1 cellular context compared by ENCODE assay signal in genomic region chr17:31308372-31308905, GRCh38.
A peak's percentile ranks its signal among the peaks of the same experiment; 100 is the strongest.
TF ChIP-seq lines count a peak whose summit lies in the region.

No MANE protein-coding gene starts in this region.

TF ChIP-seq in K562, 482 proteins besides CTCF, POLR2A, EP300 and RAD21 (continued from another document and continues in another):
- TF ChIP-seq ARID2 (IDR thresholded peaks at IDR 0.05) = 0 out of 2 replicates have a peak, but pooled peaks have one; percentile 20
- TF ChIP-seq MTA2 (IDR thresholded peaks at IDR 0.05; ENCODE audit: low read depth) = peak; percentile 40; the same call in 1 of the 2 replicates
- TF ChIP-seq ZNF324 (CRISPR knock-in tag; IDR thresholded peaks at IDR 0.05) = no peak
- TF ChIP-seq, protein P1, sequence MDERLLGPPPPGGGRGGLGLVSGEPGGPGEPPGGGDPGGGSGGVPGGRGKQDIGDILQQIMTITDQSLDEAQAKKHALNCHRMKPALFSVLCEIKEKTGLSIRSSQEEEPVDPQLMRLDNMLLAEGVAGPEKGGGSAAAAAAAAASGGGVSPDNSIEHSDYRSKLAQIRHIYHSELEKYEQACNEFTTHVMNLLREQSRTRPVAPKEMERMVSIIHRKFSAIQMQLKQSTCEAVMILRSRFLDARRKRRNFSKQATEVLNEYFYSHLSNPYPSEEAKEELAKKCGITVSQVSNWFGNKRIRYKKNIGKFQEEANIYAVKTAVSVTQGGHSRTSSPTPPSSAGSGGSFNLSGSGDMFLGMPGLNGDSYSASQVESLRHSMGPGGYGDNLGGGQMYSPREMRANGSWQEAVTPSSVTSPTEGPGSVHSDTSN (CRISPR knock-in tag; IDR thresholded peaks at IDR 0.05; ENCODE audit: low read depth) = no peak
- TF ChIP-seq, protein P1 (tag; conservative IDR thresholded peaks at IDR 0.05; ENCODE audit: low read depth) = no peak
- no peak for TF ChIP-seq SETDB1 (IDR thresholded peaks at IDR 0.05; ENCODE audit: low read length)
- TF ChIP-seq, protein P2, sequence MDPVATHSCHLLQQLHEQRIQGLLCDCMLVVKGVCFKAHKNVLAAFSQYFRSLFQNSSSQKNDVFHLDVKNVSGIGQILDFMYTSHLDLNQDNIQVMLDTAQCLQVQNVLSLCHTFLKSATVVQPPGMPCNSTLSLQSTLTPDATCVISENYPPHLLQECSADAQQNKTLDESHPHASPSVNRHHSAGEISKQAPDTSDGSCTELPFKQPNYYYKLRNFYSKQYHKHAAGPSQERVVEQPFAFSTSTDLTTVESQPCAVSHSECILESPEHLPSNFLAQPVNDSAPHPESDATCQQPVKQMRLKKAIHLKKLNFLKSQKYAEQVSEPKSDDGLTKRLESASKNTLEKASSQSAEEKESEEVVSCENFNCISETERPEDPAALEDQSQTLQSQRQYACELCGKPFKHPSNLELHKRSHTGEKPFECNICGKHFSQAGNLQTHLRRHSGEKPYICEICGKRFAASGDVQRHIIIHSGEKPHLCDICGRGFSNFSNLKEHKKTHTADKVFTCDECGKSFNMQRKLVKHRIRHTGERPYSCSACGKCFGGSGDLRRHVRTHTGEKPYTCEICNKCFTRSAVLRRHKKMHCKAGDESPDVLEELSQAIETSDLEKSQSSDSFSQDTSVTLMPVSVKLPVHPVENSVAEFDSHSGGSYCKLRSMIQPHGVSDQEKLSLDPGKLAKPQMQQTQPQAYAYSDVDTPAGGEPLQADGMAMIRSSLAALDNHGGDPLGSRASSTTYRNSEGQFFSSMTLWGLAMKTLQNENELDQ (CRISPR knock-in tag; IDR thresholded peaks at IDR 0.05; ENCODE audit: borderline replicate concordance) = no peak
- TF ChIP-seq ZNF175 (CRISPR knock-in tag; IDR thresholded peaks at IDR 0.05; ENCODE audit: low read depth) = no peak
- peak; percentile 54; the same call in 1 of the 2 replicates for TF ChIP-seq KLF16 (IDR thresholded peaks at IDR 0.05)
- TF ChIP-seq NR2F6 (CRISPR knock-in tag; IDR thresholded peaks at IDR 0.05) = no peak
- no peak for TF ChIP-seq ARHGAP35 (IDR thresholded peaks at IDR 0.05; ENCODE audit: partially characterized antibody)
- TF ChIP-seq KLF10 (CRISPR knock-in tag; IDR thresholded peaks at IDR 0.05) = no peak
- no peak for TF ChIP-seq FOXA3 (CRISPR knock-in tag; conservative IDR thresholded peaks at IDR 0.05 in 1 of 2, IDR thresholded peaks at IDR 0.05 in 1 of 2)
- TF ChIP-seq ZNF57 (CRISPR knock-in tag; IDR thresholded peaks at IDR 0.05) = no peak
- no peak for TF ChIP-seq ZKSCAN8 (CRISPR knock-in tag; IDR thresholded peaks at IDR 0.05)
- TF ChIP-seq MXI1 (IDR thresholded peaks at IDR 0.05; ENCODE audit: low read depth, low read length) = no peak
- TF ChIP-seq CXXC5 (CRISPR knock-in tag; IDR thresholded peaks at IDR 0.05) = 0 out of 2 replicates have a peak, but pooled peaks have one; percentile 36
- no peak for TF ChIP-seq GTF2F1 (IDR thresholded peaks at IDR 0.05; ENCODE audit: low read depth, low read length)
- TF ChIP-seq HDGF (IDR thresholded peaks at IDR 0.05) = no peak
- TF ChIP-seq SIN3A (IDR thresholded peaks at IDR 0.05; ENCODE audit: borderline replicate concordance in 2 of 2, control insufficient read depth in 1 of 2, low read depth in 2 of 2, low read length in 2 of 2) = no peak
- no peak for TF ChIP-seq EGR1 (conservative IDR thresholded peaks at IDR 0.05)
- no peak for TF ChIP-seq KDM5B (IDR thresholded peaks at IDR 0.05; ENCODE audit: insufficient replicate concordance, low read depth, low read length)
- TF ChIP-seq, protein P3, sequence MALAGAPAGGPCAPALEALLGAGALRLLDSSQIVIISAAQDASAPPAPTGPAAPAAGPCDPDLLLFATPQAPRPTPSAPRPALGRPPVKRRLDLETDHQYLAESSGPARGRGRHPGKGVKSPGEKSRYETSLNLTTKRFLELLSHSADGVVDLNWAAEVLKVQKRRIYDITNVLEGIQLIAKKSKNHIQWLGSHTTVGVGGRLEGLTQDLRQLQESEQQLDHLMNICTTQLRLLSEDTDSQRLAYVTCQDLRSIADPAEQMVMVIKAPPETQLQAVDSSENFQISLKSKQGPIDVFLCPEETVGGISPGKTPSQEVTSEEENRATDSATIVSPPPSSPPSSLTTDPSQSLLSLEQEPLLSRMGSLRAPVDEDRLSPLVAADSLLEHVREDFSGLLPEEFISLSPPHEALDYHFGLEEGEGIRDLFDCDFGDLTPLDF (CRISPR knock-in tag; IDR thresholded peaks at IDR 0.05) = no peak
- no peak for TF ChIP-seq CBX8 (IDR thresholded peaks at IDR 0.05; ENCODE audit: borderline replicate concordance, extremely low read depth, low read depth, low read length, poor library complexity, severe bottlenecking)
- no peak for TF ChIP-seq ZBTB8A (IDR thresholded peaks at IDR 0.05; ENCODE audit: partially characterized antibody)
- no peak for TF ChIP-seq IRF9 (tag; IDR thresholded peaks at IDR 0.05)
- no peak for TF ChIP-seq FOXK2 (conservative IDR thresholded peaks at IDR 0.05 in 1 of 2, IDR thresholded peaks at IDR 0.05 in 1 of 2; ENCODE audit: low read depth in 2 of 2)
- TF ChIP-seq KLF13 (tag; IDR thresholded peaks at IDR 0.05; ENCODE audit: borderline replicate concordance, low read depth) = no peak
- no peak for TF ChIP-seq E2F8 (IDR thresholded peaks at IDR 0.05; ENCODE audit: low read depth, partially characterized antibody)
- TF ChIP-seq CBFA2T3 (IDR thresholded peaks at IDR 0.05) = peak; percentile 92
- TF ChIP-seq, protein P4, sequence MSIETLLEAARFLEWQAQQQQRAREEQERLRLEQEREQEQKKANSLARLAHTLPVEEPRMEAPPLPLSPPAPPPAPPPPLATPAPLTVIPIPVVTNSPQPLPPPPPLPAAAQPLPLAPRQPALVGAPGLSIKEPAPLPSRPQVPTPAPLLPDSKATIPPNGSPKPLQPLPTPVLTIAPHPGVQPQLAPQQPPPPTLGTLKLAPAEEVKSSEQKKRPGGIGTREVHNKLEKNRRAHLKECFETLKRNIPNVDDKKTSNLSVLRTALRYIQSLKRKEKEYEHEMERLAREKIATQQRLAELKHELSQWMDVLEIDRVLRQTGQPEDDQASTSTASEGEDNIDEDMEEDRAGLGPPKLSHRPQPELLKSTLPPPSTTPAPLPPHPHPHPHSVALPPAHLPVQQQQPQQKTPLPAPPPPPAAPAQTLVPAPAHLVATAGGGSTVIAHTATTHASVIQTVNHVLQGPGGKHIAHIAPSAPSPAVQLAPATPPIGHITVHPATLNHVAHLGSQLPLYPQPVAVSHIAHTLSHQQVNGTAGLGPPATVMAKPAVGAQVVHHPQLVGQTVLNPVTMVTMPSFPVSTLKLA (conservative IDR thresholded peaks at IDR 0.05) = no peak
- TF ChIP-seq, protein P5, sequence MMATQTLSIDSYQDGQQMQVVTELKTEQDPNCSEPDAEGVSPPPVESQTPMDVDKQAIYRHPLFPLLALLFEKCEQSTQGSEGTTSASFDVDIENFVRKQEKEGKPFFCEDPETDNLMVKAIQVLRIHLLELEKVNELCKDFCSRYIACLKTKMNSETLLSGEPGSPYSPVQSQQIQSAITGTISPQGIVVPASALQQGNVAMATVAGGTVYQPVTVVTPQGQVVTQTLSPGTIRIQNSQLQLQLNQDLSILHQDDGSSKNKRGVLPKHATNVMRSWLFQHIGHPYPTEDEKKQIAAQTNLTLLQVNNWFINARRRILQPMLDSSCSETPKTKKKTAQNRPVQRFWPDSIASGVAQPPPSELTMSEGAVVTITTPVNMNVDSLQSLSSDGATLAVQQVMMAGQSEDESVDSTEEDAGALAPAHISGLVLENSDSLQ (IDR thresholded peaks at IDR 0.05) = no peak
- no peak for TF ChIP-seq AFF1 (IDR thresholded peaks at IDR 0.05; ENCODE audit: low read depth in 1 of 2, partially characterized antibody in 2 of 2)
- no peak for TF ChIP-seq SMARCB1 (IDR thresholded peaks at IDR 0.05; ENCODE audit: insufficient read length, low read depth)
- no peak for TF ChIP-seq SRSF3 (IDR thresholded peaks at IDR 0.05; ENCODE audit: insufficient read depth, low read length)
- no peak for TF ChIP-seq MBD1 (CRISPR knock-in tag; IDR thresholded peaks at IDR 0.05)
